In genomic region chr2:25165992-25166618, GRCh38 we compare ENCODE assay signal across 8 cellular contexts. TPM values are rescaled to one million over a fixed set of nuclear protein-coding genes. Genes with fewer than 3 reads are reported as not detected.
A peak's percentile ranks its signal among the peaks of the same experiment; 100 is the strongest.
DNase-seq lines count a peak whose midpoint lies in the region; ATAC-seq and TF ChIP-seq lines count a peak whose summit lies in the region.

No MANE protein-coding gene starts in this region.

- H3K9me3 Mint-ChIP-seq in GM23338: no peaks in the 10 kb centered on the region; the same call in 2 of the 3 replicates
- H3K9me3 Mint-ChIP-seq in chondrocyte (ENCODE audit: low read depth): no peaks in the 10 kb centered on the region

- H3K4me1 Mint-ChIP-seq in GM23338 (peaks cover 10% of the 10 kb centered on the region), T-helper 17 cell (peaks cover 23% of the 10 kb centered on the region), chondrocyte (ENCODE audit: low read depth) (no peaks in the 10 kb centered on the region)

- H3K27ac Mint-ChIP-seq in GM23338 (no peak overlapping the region), T-helper 17 cell (no peak overlapping the region), chondrocyte (ENCODE audit: unreplicated experiment) (no peak overlapping the region)

- H3K27ac ChIP-seq in GM23338 (ENCODE audit: low read depth): no peak overlapping the region

- peak; percentile 48 to 86 for TF ChIP-seq CTCF in GM23338 (conservative IDR thresholded peaks at IDR 0.05; ENCODE audit: low read depth in 2 of 2)
- peak; percentile 84 for TF ChIP-seq CTCF in Loucy (conservative IDR thresholded peaks at IDR 0.05; ENCODE audit: low read length)
- TF ChIP-seq CTCF in chondrocyte (IDR thresholded peaks at IDR 0.05): peak; percentile 67

- ATAC-seq in GM23338 (peak; percentile 56), T-helper 17 cell (peak; percentile 77)

- H3K9ac ChIP-seq in Loucy (ENCODE audit: low read depth, low read length, poor library complexity, severe bottlenecking): no peak overlapping the region

- H2AFZ ChIP-seq in GM23338 (no peak overlapping the region), Loucy (ENCODE audit: low read length) (peak overlapping the region; percentile 39)

- H3K4me3 Mint-ChIP-seq in GM23338: no peak overlapping the region; the same call in 2 of the 3 replicates
- no peak overlapping the region for H3K4me3 Mint-ChIP-seq in T-helper 17 cell
- no peak overlapping the region for H3K4me3 Mint-ChIP-seq in chondrocyte (ENCODE audit: unreplicated experiment)

- H3K27me3 ChIP-seq in GM23338 (ENCODE audit: insufficient read depth) (peaks cover 59% of the 10 kb centered on the region), Loucy (ENCODE audit: insufficient read depth, low read length, poor library complexity, severe bottlenecking) (no peaks in the 10 kb centered on the region)

- H3K36me3 ChIP-seq in GM23338 (ENCODE audit: insufficient read depth) (no peaks in the 10 kb centered on the region), Loucy (ENCODE audit: insufficient read depth, low read length) (no peaks in the 10 kb centered on the region)

- H3K27me3 Mint-ChIP-seq in GM23338 (ENCODE audit: insufficient read depth, low read depth, poor library complexity) (peaks cover 55% of the 10 kb centered on the region), T-helper 17 cell (peaks cover 47% of the 10 kb centered on the region), chondrocyte (ENCODE audit: low read depth) (peaks cover 57% of the 10 kb centered on the region)

- H3K9me2 ChIP-seq in GM23338 (ENCODE audit: insufficient read depth) (no peaks in the 10 kb centered on the region), Loucy (replicated peaks; ENCODE audit: low read depth, low read length) (no peaks in the 10 kb centered on the region)

- intact Hi-C loops in posterior vena cava (cut with DNase I): no loop called here

- H3K9me3 ChIP-seq in Loucy (ENCODE audit: insufficient read depth, low read depth, low read length) (no peaks in the 10 kb centered on the region), T-helper 17 cell (ENCODE audit: control insufficient read depth, low read length, poor library complexity, severe bottlenecking) (no peaks in the 10 kb centered on the region)

- H3K4me3 ChIP-seq in GM23338 (no peak overlapping the region), Loucy (ENCODE audit: low read length, poor library complexity, severe bottlenecking) (no peak overlapping the region)

- H3K4me2 ChIP-seq in GM23338: no peak overlapping the region
- H3K4me2 ChIP-seq in Loucy (ENCODE audit: low read depth, low read length, poor library complexity, severe bottlenecking): no peak overlapping the region

- H3K4me1 ChIP-seq in GM23338 (ENCODE audit: insufficient read depth): peaks cover 8% of the 10 kb centered on the region; the same call in 1 of the 2 replicates
- no peaks in the 10 kb centered on the region for H3K4me1 ChIP-seq in Loucy (ENCODE audit: insufficient read depth, low read length, poor library complexity, severe bottlenecking)

- H3K36me3 Mint-ChIP-seq in GM23338 (ENCODE audit: low read depth) (no peaks in the 10 kb centered on the region; the same call in 2 of the 3 replicates), T-helper 17 cell (ENCODE audit: low read depth) (peaks cover 2% of the 10 kb centered on the region), chondrocyte (ENCODE audit: low read depth) (no peaks in the 10 kb centered on the region)

- DNase-seq in SKM-1 treated with dmso at 0.1 percent for 144 hours (lab: John Stamatoyannopoulos, UW; ENCODE audit: unreplicated experiment): peak; percentile 14
- DNase-seq in SKM-1 (lab: John Stamatoyannopoulos, UW; ENCODE audit: unreplicated experiment): no peak
- DNase-seq in GM23338 (ENCODE audit: low spot score): peak; percentile 75
- DNase-seq in T-helper 17 cell: peak in 1 of 3 donors; percentile 26
- no peak for DNase-seq in chondrocyte (ENCODE audit: low spot score)
- DNase-seq in posterior vena cava (ENCODE audit: low spot score): peak; percentile 83
- no peak for DNase-seq in HCEC 1CT

- no peaks in the 10 kb centered on the region for H3K79me2 ChIP-seq in GM23338 (replicated peaks; ENCODE audit: insufficient read depth)
- H3K79me2 ChIP-seq in Loucy (ENCODE audit: insufficient read depth, low read length): no peaks in the 10 kb centered on the region

- H3F3A ChIP-seq in GM23338 (replicated peaks; ENCODE audit: low read depth): no peaks in the 10 kb centered on the region
- no peaks in the 10 kb centered on the region for H3F3A ChIP-seq in Loucy (ENCODE audit: low read depth)

- H4K20me1 ChIP-seq in GM23338 (replicated peaks; ENCODE audit: insufficient read depth) (no peaks in the 10 kb centered on the region), Loucy (ENCODE audit: insufficient read depth, low read length, poor library complexity, severe bottlenecking) (no peaks in the 10 kb centered on the region)

TF ChIP-seq in GM23338, 12 proteins besides CTCF, POLR2A, EP300 and RAD21 (continues in another document):
- TF ChIP-seq, protein P1, sequence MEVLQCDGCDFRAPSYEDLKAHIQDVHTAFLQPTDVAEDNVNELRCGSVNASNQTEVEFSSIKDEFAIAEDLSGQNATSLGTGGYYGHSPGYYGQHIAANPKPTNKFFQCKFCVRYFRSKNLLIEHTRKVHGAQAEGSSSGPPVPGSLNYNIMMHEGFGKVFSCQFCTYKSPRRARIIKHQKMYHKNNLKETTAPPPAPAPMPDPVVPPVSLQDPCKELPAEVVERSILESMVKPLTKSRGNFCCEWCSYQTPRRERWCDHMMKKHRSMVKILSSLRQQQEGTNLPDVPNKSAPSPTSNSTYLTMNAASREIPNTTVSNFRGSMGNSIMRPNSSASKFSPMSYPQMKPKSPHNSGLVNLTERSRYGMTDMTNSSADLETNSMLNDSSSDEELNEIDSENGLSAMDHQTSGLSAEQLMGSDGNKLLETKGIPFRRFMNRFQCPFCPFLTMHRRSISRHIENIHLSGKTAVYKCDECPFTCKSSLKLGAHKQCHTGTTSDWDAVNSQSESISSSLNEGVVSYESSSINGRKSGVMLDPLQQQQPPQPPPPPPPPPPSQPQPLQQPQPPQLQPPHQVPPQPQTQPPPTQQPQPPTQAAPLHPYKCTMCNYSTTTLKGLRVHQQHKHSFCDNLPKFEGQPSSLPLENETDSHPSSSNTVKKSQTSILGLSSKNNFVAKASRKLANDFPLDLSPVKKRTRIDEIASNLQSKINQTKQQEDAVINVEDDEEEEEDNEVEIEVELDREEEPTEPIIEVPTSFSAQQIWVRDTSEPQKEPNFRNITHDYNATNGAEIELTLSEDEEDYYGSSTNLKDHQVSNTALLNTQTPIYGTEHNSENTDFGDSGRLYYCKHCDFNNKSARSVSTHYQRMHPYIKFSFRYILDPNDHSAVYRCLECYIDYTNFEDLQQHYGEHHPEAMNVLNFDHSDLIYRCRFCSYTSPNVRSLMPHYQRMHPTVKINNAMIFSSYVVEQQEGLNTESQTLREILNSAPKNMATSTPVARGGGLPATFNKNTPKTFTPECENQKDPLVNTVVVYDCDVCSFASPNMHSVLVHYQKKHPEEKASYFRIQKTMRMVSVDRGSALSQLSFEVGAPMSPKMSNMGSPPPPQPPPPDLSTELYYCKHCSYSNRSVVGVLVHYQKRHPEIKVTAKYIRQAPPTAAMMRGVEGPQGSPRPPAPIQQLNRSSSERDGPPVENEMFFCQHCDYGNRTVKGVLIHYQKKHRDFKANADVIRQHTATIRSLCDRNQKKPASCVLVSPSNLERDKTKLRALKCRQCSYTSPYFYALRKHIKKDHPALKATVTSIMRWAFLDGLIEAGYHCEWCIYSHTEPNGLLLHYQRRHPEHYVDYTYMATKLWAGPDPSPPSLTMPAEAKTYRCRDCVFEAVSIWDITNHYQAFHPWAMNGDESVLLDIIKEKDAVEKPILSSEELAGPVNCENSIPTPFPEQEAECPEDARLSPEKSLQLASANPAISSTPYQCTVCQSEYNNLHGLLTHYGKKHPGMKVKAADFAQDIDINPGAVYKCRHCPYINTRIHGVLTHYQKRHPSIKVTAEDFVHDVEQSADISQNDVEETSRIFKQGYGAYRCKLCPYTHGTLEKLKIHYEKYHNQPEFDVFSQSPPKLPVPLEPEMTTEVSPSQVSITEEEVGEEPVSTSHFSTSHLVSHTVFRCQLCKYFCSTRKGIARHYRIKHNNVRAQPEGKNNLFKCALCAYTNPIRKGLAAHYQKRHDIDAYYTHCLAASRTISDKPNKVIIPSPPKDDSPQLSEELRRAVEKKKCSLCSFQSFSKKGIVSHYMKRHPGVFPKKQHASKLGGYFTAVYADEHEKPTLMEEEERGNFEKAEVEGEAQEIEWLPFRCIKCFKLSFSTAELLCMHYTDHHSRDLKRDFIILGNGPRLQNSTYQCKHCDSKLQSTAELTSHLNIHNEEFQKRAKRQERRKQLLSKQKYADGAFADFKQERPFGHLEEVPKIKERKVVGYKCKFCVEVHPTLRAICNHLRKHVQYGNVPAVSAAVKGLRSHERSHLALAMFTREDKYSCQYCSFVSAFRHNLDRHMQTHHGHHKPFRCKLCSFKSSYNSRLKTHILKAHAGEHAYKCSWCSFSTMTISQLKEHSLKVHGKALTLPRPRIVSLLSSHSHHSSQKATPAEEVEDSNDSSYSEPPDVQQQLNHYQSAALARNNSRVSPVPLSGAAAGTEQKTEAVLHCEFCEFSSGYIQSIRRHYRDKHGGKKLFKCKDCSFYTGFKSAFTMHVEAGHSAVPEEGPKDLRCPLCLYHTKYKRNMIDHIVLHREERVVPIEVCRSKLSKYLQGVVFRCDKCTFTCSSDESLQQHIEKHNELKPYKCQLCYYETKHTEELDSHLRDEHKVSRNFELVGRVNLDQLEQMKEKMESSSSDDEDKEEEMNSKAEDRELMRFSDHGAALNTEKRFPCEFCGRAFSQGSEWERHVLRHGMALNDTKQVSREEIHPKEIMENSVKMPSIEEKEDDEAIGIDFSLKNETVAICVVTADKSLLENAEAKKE (CRISPR knock-in tag; IDR thresholded peaks at IDR 0.05): no peak
- TF ChIP-seq POLR2AphosphoS5 (IDR thresholded peaks at IDR 0.05; ENCODE audit: low read depth) (no peak), ZNF331 (CRISPR knock-in tag; IDR thresholded peaks at IDR 0.05; ENCODE audit: low read depth) (no peak), JUNB (IDR thresholded peaks at IDR 0.05; ENCODE audit: unreplicated experiment) (no peak), STAT1 (IDR thresholded peaks at IDR 0.05; ENCODE audit: unreplicated experiment) (no peak), ETS1 (IDR thresholded peaks at IDR 0.05) (no peak), ZNF114 (CRISPR knock-in tag; IDR thresholded peaks at IDR 0.05) (no peak)

RNA-seq across cellular contexts. Expression of gene POMC, which starts 2.3 kb away (rescaled TPM):
- 7.8 and 12.3 TPM in 2 replicates for total RNA-seq in GM23338 (2014; rRNA removed; shearing (Covaris generic))
- 8.5 and 8.7 TPM in 2 replicates for polyA plus RNA-seq in GM23338 (2016; fragmentation: Nextera tagmentation; extraction: Ambion mirVana)
- 1 to 10 TPM; 2.9 to 5.0 TPM for total RNA-seq in T-helper 17 cell
- not detected in 3 replicates for total RNA-seq in chondrocyte
- 1 to 10 TPM; 1.9 to 2.2 TPM for total RNA-seq in posterior vena cava

Comparison
In these comparisons a context has a peak if more than half of its experiments do, and no peak if none do; other contexts are left out.
1. DNase-seq: peak in SKM-1 treated with dmso at 0.1 percent for 144 hours (single experiment), GM23338 (single experiment) and posterior vena cava (single experiment); none in SKM-1 (single experiment), chondrocyte (single experiment) and HCEC 1CT (single experiment).
2. Peak in every context shown above with its lines, with median percentiles within 50 percentile points of each other: CTCF ChIP-seq.